In the genomic region with DNA sequence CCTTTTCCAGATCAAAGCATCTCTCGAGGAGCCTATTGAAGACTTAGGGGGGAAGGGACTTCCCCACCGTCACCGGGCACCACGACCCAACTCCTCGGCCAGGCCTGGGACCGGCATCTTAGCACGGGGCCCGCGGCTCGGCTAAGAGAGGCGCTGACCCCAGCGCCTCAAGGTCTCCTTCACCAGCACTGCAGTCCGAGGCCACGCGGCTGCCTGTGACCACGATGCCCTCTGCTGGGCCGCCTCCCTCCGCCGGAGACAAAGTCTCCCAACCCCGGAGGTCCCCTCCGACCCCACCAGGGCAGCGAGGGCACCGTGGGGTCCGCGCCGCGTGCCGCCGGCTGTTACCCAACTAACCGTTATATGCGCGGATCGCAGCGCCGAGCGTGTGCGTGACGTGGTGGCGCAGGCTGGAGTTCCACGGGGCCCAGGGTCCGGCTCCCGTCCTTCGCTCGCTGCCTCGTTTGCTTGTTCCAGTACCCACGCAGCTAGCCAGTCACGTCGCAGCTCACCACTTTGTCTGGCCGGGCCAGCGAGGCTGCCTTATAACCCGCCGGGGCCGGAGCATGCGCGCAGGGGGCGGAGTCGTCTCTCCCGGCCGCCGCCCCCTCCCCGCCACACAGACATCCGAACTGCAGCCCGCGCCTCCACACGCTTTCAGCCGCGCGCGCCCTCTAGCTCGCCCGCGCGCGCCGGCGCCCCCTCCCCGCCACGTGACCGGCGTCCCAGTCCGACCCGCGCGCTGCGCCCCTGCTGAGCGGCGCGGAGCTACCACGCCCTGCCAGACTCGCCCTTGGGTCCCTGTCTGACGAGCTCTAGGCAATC, we compare ENCODE assay signal across 1 cellular context.
TF ChIP-seq lines count a peak whose summit lies in the region.

A gene with protein sequence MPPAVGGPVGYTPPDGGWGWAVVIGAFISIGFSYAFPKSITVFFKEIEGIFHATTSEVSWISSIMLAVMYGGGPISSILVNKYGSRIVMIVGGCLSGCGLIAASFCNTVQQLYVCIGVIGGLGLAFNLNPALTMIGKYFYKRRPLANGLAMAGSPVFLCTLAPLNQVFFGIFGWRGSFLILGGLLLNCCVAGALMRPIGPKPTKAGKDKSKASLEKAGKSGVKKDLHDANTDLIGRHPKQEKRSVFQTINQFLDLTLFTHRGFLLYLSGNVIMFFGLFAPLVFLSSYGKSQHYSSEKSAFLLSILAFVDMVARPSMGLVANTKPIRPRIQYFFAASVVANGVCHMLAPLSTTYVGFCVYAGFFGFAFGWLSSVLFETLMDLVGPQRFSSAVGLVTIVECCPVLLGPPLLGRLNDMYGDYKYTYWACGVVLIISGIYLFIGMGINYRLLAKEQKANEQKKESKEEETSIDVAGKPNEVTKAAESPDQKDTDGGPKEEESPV (minus strand): TSS at position 519 of the 825 bp plus-strand sequence. CDS start 26,888 bp downstream, outside the sequence.

TF ChIP-seq in K562, 482 proteins besides CTCF, POLR2A, EP300 and RAD21 (continued from another document and continues in another):
- TF ChIP-seq, protein P1, sequence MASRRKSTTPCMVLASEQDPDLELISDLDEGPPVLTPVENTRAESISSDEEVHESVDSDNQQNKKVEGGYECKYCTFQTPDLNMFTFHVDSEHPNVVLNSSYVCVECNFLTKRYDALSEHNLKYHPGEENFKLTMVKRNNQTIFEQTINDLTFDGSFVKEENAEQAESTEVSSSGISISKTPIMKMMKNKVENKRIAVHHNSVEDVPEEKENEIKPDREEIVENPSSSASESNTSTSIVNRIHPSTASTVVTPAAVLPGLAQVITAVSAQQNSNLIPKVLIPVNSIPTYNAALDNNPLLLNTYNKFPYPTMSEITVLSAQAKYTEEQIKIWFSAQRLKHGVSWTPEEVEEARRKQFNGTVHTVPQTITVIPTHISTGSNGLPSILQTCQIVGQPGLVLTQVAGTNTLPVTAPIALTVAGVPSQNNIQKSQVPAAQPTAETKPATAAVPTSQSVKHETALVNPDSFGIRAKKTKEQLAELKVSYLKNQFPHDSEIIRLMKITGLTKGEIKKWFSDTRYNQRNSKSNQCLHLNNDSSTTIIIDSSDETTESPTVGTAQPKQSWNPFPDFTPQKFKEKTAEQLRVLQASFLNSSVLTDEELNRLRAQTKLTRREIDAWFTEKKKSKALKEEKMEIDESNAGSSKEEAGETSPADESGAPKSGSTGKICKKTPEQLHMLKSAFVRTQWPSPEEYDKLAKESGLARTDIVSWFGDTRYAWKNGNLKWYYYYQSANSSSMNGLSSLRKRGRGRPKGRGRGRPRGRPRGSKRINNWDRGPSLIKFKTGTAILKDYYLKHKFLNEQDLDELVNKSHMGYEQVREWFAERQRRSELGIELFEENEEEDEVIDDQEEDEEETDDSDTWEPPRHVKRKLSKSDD (conservative IDR thresholded peaks at IDR 0.05; ENCODE audit: low read length) = no peak
- TF ChIP-seq MTA1 (IDR thresholded peaks at IDR 0.05; ENCODE audit: borderline replicate concordance) (peak; percentile 93), ZC3H4 (CRISPR knock-in tag; IDR thresholded peaks at IDR 0.05; ENCODE audit: borderline replicate concordance) (peak; percentile 12; the same call in 1 of the 2 replicates), ZNF780A (CRISPR knock-in tag; IDR thresholded peaks at IDR 0.05) (no peak), ZNF586 (CRISPR knock-in tag; conservative IDR thresholded peaks at IDR 0.05) (no peak), MED1 (CRISPR knock-in tag; IDR thresholded peaks at IDR 0.05; ENCODE audit: borderline replicate concordance) (no peak), POLR3A (IDR thresholded peaks at IDR 0.05; ENCODE audit: borderline replicate concordance, extremely low read depth, insufficient read depth, insufficient read length) (no peak), ETV1 (tag; conservative IDR thresholded peaks at IDR 0.05; ENCODE audit: low read depth) (no peak; the same call in 1 of the 2 replicates), SMAD2 (IDR thresholded peaks at IDR 0.05; ENCODE audit: low read depth, low read length) (no peak), ZNF239 (CRISPR knock-in tag; IDR thresholded peaks at IDR 0.05) (0 out of 2 replicates have a peak, but pooled peaks have one; percentile 27), ZNF384 (IDR thresholded peaks at IDR 0.05; ENCODE audit: low read depth, low read length) (peak; percentile 35), CTBP1 (IDR thresholded peaks at IDR 0.05; ENCODE audit: borderline replicate concordance) (peak; percentile 99), PHF20 (IDR thresholded peaks at IDR 0.05; ENCODE audit: partially characterized antibody) (peak; percentile 72), ZNF324 (CRISPR knock-in tag; IDR thresholded peaks at IDR 0.05) (no peak), ZNF134 (CRISPR knock-in tag; conservative IDR thresholded peaks at IDR 0.05) (no peak; the same call in 1 of the 2 replicates), ZNF589 (CRISPR knock-in tag; IDR thresholded peaks at IDR 0.05; ENCODE audit: low read depth) (peak; percentile 91), TEAD4 (IDR thresholded peaks at IDR 0.05; ENCODE audit: low read length) (peak; percentile 12; the same call in 1 of the 2 replicates), TEAD4 (CRISPR knock-in tag; IDR thresholded peaks at IDR 0.05; ENCODE audit: borderline replicate concordance) (peak; percentile 33), ZNF354B (CRISPR knock-in tag; IDR thresholded peaks at IDR 0.05) (no peak), BRD4 (IDR thresholded peaks at IDR 0.05) (no peak), SPI1 (IDR thresholded peaks at IDR 0.05; ENCODE audit: borderline replicate concordance, low read depth, low read length) (no peak), NFE2L1 (tag; IDR thresholded peaks at IDR 0.05; ENCODE audit: borderline replicate concordance, low read depth) (no peak), HIVEP1 (CRISPR knock-in tag; IDR thresholded peaks at IDR 0.05) (peak; percentile 36; the same call in 1 of the 2 replicates)
- TF ChIP-seq, protein P2, sequence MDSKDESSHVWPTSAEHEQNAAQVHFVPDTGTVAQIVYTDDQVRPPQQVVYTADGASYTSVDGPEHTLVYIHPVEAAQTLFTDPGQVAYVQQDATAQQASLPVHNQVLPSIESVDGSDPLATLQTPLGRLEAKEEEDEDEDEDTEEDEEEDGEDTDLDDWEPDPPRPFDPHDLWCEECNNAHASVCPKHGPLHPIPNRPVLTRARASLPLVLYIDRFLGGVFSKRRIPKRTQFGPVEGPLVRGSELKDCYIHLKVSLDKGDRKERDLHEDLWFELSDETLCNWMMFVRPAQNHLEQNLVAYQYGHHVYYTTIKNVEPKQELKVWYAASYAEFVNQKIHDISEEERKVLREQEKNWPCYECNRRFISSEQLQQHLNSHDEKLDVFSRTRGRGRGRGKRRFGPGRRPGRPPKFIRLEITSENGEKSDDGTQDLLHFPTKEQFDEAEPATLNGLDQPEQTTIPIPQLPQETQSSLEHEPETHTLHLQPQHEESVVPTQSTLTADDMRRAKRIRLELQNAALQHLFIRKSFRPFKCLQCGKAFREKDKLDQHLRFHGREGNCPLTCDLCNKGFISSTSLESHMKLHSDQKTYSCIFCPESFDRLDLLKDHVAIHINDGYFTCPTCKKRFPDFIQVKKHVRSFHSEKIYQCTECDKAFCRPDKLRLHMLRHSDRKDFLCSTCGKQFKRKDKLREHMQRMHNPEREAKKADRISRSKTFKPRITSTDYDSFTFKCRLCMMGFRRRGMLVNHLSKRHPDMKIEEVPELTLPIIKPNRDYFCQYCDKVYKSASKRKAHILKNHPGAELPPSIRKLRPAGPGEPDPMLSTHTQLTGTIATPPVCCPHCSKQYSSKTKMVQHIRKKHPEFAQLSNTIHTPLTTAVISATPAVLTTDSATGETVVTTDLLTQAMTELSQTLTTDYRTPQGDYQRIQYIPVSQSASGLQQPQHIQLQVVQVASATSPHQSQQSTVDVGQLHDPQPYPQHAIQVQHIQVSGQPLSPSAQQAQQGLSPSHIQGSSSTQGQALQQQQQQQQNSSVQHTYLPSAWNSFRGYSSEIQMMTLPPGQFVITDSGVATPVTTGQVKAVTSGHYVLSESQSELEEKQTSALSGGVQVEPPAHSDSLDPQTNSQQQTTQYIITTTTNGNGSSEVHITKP (IDR thresholded peaks at IDR 0.05; ENCODE audit: partially characterized antibody) = peak; percentile 5
- TF ChIP-seq, protein P3, sequence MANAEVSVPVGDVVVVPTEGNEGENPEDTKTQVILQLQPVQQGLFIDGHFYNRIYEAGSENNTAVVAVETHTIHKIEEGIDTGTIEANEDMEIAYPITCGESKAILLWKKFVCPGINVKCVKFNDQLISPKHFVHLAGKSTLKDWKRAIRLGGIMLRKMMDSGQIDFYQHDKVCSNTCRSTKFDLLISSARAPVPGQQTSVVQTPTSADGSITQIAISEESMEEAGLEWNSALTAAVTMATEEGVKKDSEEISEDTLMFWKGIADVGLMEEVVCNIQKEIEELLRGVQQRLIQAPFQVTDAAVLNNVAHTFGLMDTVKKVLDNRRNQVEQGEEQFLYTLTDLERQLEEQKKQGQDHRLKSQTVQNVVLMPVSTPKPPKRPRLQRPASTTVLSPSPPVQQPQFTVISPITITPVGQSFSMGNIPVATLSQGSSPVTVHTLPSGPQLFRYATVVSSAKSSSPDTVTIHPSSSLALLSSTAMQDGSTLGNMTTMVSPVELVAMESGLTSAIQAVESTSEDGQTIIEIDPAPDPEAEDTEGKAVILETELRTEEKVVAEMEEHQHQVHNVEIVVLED (CRISPR knock-in tag; IDR thresholded peaks at IDR 0.05) = peak; percentile 87
- TF ChIP-seq, protein P4, sequence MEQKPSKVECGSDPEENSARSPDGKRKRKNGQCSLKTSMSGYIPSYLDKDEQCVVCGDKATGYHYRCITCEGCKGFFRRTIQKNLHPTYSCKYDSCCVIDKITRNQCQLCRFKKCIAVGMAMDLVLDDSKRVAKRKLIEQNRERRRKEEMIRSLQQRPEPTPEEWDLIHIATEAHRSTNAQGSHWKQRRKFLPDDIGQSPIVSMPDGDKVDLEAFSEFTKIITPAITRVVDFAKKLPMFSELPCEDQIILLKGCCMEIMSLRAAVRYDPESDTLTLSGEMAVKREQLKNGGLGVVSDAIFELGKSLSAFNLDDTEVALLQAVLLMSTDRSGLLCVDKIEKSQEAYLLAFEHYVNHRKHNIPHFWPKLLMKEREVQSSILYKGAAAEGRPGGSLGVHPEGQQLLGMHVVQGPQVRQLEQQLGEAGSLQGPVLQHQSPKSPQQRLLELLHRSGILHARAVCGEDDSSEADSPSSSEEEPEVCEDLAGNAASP (IDR thresholded peaks at IDR 0.05) = no peak
- TF ChIP-seq, protein P5, sequence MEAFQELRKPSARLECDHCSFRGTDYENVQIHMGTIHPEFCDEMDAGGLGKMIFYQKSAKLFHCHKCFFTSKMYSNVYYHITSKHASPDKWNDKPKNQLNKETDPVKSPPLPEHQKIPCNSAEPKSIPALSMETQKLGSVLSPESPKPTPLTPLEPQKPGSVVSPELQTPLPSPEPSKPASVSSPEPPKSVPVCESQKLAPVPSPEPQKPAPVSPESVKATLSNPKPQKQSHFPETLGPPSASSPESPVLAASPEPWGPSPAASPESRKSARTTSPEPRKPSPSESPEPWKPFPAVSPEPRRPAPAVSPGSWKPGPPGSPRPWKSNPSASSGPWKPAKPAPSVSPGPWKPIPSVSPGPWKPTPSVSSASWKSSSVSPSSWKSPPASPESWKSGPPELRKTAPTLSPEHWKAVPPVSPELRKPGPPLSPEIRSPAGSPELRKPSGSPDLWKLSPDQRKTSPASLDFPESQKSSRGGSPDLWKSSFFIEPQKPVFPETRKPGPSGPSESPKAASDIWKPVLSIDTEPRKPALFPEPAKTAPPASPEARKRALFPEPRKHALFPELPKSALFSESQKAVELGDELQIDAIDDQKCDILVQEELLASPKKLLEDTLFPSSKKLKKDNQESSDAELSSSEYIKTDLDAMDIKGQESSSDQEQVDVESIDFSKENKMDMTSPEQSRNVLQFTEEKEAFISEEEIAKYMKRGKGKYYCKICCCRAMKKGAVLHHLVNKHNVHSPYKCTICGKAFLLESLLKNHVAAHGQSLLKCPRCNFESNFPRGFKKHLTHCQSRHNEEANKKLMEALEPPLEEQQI (IDR thresholded peaks at IDR 0.05) = no peak
- TF ChIP-seq, protein P6, sequence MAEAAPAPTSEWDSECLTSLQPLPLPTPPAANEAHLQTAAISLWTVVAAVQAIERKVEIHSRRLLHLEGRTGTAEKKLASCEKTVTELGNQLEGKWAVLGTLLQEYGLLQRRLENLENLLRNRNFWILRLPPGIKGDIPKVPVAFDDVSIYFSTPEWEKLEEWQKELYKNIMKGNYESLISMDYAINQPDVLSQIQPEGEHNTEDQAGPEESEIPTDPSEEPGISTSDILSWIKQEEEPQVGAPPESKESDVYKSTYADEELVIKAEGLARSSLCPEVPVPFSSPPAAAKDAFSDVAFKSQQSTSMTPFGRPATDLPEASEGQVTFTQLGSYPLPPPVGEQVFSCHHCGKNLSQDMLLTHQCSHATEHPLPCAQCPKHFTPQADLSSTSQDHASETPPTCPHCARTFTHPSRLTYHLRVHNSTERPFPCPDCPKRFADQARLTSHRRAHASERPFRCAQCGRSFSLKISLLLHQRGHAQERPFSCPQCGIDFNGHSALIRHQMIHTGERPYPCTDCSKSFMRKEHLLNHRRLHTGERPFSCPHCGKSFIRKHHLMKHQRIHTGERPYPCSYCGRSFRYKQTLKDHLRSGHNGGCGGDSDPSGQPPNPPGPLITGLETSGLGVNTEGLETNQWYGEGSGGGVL (CRISPR knock-in tag; IDR thresholded peaks at IDR 0.05) = no peak
- TF ChIP-seq, protein P7, sequence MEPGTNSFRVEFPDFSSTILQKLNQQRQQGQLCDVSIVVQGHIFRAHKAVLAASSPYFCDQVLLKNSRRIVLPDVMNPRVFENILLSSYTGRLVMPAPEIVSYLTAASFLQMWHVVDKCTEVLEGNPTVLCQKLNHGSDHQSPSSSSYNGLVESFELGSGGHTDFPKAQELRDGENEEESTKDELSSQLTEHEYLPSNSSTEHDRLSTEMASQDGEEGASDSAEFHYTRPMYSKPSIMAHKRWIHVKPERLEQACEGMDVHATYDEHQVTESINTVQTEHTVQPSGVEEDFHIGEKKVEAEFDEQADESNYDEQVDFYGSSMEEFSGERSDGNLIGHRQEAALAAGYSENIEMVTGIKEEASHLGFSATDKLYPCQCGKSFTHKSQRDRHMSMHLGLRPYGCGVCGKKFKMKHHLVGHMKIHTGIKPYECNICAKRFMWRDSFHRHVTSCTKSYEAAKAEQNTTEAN (CRISPR knock-in tag; IDR thresholded peaks at IDR 0.05) = peak; percentile 87; the same call in 1 of the 2 replicates
- TF ChIP-seq, protein P8, sequence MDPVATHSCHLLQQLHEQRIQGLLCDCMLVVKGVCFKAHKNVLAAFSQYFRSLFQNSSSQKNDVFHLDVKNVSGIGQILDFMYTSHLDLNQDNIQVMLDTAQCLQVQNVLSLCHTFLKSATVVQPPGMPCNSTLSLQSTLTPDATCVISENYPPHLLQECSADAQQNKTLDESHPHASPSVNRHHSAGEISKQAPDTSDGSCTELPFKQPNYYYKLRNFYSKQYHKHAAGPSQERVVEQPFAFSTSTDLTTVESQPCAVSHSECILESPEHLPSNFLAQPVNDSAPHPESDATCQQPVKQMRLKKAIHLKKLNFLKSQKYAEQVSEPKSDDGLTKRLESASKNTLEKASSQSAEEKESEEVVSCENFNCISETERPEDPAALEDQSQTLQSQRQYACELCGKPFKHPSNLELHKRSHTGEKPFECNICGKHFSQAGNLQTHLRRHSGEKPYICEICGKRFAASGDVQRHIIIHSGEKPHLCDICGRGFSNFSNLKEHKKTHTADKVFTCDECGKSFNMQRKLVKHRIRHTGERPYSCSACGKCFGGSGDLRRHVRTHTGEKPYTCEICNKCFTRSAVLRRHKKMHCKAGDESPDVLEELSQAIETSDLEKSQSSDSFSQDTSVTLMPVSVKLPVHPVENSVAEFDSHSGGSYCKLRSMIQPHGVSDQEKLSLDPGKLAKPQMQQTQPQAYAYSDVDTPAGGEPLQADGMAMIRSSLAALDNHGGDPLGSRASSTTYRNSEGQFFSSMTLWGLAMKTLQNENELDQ (CRISPR knock-in tag; IDR thresholded peaks at IDR 0.05; ENCODE audit: borderline replicate concordance) = peak; percentile 9; the same call in 1 of the 2 replicates
